8 cellular contexts compared by ENCODE assay signal in genomic region chr2:237072067-237072931, GRCh38. TPM values are rescaled to one million over a fixed set of nuclear protein-coding genes. Genes with fewer than 3 reads are reported as not detected.
A peak's percentile ranks its signal among the peaks of the same experiment; 100 is the strongest.
DNase-seq lines count a peak whose midpoint lies in the region; ATAC-seq, FAIRE-seq and TF ChIP-seq lines count a peak whose summit lies in the region.

No MANE protein-coding gene starts in this region.

- TF ChIP-seq EP300 in upper lobe of left lung (IDR thresholded peaks at IDR 0.05): no peak

- H3K27ac ChIP-seq in C4-2B (no peak overlapping the region; the same call in 1 of the 2 replicates), GM23338 (ENCODE audit: low read depth) (no peak overlapping the region), PC-9 (no peak overlapping the region), parathyroid adenoma (no peak overlapping the region), upper lobe of left lung (no peak overlapping the region)

- H4K20me1 ChIP-seq in GM23338 (replicated peaks; ENCODE audit: insufficient read depth) (no peaks in the 10 kb centered on the region), PC-9 (ENCODE audit: insufficient read depth) (no peaks in the 10 kb centered on the region)

- no peaks in the 10 kb centered on the region for H3K4me1 Mint-ChIP-seq in GM23338

- H3K4me2 ChIP-seq in GM23338 (no peak overlapping the region), PC-9 (no peak overlapping the region), parathyroid adenoma (ENCODE audit: low read length) (no peak overlapping the region)

- ATAC-seq in GM23338 (peak; percentile 92), upper lobe of left lung (ENCODE audit: low FRiP score in 2 of 2) (peak; percentile 79 to 88), GM18907 (IDR thresholded peaks at IDR 0.05; ENCODE audit: unreplicated experiment) (no peak)

- H3F3A ChIP-seq in GM23338 (replicated peaks; ENCODE audit: low read depth) (no peaks in the 10 kb centered on the region), PC-9 (ENCODE audit: insufficient read depth, low read depth) (peaks cover 16% of the 10 kb centered on the region; the same call in 1 of the 2 replicates)

- BruUV-seq in PC-9 (replicated peaks; lab: Mats Ljungman, UMichigan): no TSS peak

- H3K27me3 ChIP-seq in GM23338 (ENCODE audit: insufficient read depth) (no peaks in the 10 kb centered on the region), PC-9 (ENCODE audit: insufficient read depth, low read depth) (0 out of 2 replicates have a peak, but pooled peaks cover 8% of the 10 kb centered on the region), parathyroid adenoma (ENCODE audit: control insufficient read depth, insufficient read depth, low read length) (no peaks in the 10 kb centered on the region), upper lobe of left lung (no peaks in the 10 kb centered on the region)

- H2AFZ ChIP-seq in GM23338: no peak overlapping the region
- no peak overlapping the region for H2AFZ ChIP-seq in PC-9
- no peak overlapping the region for H2AFZ ChIP-seq in parathyroid adenoma

- H3K27ac Mint-ChIP-seq in GM23338: no peak overlapping the region

- no peaks in the 10 kb centered on the region for H3K79me2 ChIP-seq in GM23338 (replicated peaks; ENCODE audit: insufficient read depth)
- H3K79me2 ChIP-seq in PC-9 (ENCODE audit: low read depth): no peaks in the 10 kb centered on the region
- H3K79me2 ChIP-seq in parathyroid adenoma: no peaks in the 10 kb centered on the region

- no peak for FAIRE-seq in frontal cortex (lab: Jason Lieb, UNC)

- H3K9ac ChIP-seq in parathyroid adenoma: no peak overlapping the region

- H3K36me3 ChIP-seq in GM23338 (ENCODE audit: insufficient read depth) (no peaks in the 10 kb centered on the region), PC-9 (ENCODE audit: low read depth) (no peaks in the 10 kb centered on the region), parathyroid adenoma (ENCODE audit: control insufficient read depth, insufficient read depth, low read length) (no peaks in the 10 kb centered on the region), upper lobe of left lung (no peaks in the 10 kb centered on the region)

- H3K36me3 Mint-ChIP-seq in GM23338 (ENCODE audit: low read depth): 0 out of 3 replicates have a peak, but pooled peaks cover 3% of the 10 kb centered on the region

- no peak for TF ChIP-seq POLR2A in upper lobe of left lung (IDR thresholded peaks at IDR 0.05)

- no peaks in the 10 kb centered on the region for H3K27me3 Mint-ChIP-seq in GM23338 (ENCODE audit: insufficient read depth, low read depth, poor library complexity)

- peak; percentile 81 for DNase-seq in GM23338 (ENCODE audit: low spot score)
- DNase-seq in PC-9: peak; percentile 40 to 76
- peak; percentile 60 to 66 for DNase-seq in activated T-helper 1 cell treated with anti-CD3 and anti-CD28 coated beads, Interleukin-2, amount 50 U/mL, for 16 hours (ENCODE audit: low read depth in 1 of 2, low spot score in 1 of 2)
- peak; percentile 20 to 44 for DNase-seq in frontal cortex (ENCODE audit: low spot score in 2 of 2)
- peak in 1 of 2 donors; percentile 75 for DNase-seq in upper lobe of left lung

- H3K4me1 ChIP-seq in GM23338 (ENCODE audit: insufficient read depth) (no peaks in the 10 kb centered on the region), PC-9 (replicated peaks; ENCODE audit: insufficient read depth) (peaks cover 22% of the 10 kb centered on the region), parathyroid adenoma (no peaks in the 10 kb centered on the region), upper lobe of left lung (peaks cover 0 to 36% (median 23%) of the 10 kb centered on the region in 4 donors)

- no peaks in the 10 kb centered on the region; the same call in 2 of the 3 replicates for H3K9me3 Mint-ChIP-seq in GM23338

- intact Hi-C loops in PC-9 (cut with micrococcal nuclease; ENCODE audit: unreplicated experiment): loop anchor here (5.0 kb wide), 1 partner anchor 890 kb away; no protein-coding TSS in a partner anchor

- H3K4me3 ChIP-seq in GM23338: no peak overlapping the region
- no peak overlapping the region for H3K4me3 ChIP-seq in PC-9
- no peak overlapping the region for H3K4me3 ChIP-seq in parathyroid adenoma (ENCODE audit: low read depth, low read length)
- no peak overlapping the region for H3K4me3 ChIP-seq in upper lobe of left lung

- POLR2A ChIA-PET in PC-9 (lab: Charles Lee; ENCODE audit: unreplicated experiment): no interaction called here

- WGBS in upper lobe of left lung, 2 donors: 85 to 86% methylated on average over 24 of the region's 24 CpGs

- H3K4me3 Mint-ChIP-seq in GM23338: no peak overlapping the region

- TF ChIP-seq CTCF in C4-2B (conservative IDR thresholded peaks at IDR 0.05) (peak; percentile 94), GM23338 (conservative IDR thresholded peaks at IDR 0.05; ENCODE audit: low read depth in 2 of 2) (peak; percentile 96 to 97), PC-9 (conservative IDR thresholded peaks at IDR 0.05) (peak; percentile 100), parathyroid adenoma (IDR thresholded peaks at IDR 0.05) (peak; percentile 90), upper lobe of left lung (IDR thresholded peaks at IDR 0.05) (peak; percentile 84 to 94 (median 90))

- CTCF ChIA-PET in PC-9 (lab: Charles Lee): no interaction called here

- H3K9me2 ChIP-seq in GM23338 (ENCODE audit: insufficient read depth) (no peaks in the 10 kb centered on the region), PC-9 (ENCODE audit: insufficient read depth) (no peaks in the 10 kb centered on the region)

- H3K9me3 ChIP-seq in PC-9 (ENCODE audit: insufficient read depth, low read depth) (no peaks in the 10 kb centered on the region; the same call in 1 of the 2 replicates), parathyroid adenoma (ENCODE audit: control insufficient read depth, low read length) (no peaks in the 10 kb centered on the region), upper lobe of left lung (no peaks in the 10 kb centered on the region)

TF ChIP-seq in GM23338, 12 proteins besides CTCF, POLR2A, EP300 and RAD21 (continues in another document):
- TF ChIP-seq EZH2phosphoT487 (IDR thresholded peaks at IDR 0.05; ENCODE audit: unreplicated experiment): no peak
- TF ChIP-seq, protein P1, sequence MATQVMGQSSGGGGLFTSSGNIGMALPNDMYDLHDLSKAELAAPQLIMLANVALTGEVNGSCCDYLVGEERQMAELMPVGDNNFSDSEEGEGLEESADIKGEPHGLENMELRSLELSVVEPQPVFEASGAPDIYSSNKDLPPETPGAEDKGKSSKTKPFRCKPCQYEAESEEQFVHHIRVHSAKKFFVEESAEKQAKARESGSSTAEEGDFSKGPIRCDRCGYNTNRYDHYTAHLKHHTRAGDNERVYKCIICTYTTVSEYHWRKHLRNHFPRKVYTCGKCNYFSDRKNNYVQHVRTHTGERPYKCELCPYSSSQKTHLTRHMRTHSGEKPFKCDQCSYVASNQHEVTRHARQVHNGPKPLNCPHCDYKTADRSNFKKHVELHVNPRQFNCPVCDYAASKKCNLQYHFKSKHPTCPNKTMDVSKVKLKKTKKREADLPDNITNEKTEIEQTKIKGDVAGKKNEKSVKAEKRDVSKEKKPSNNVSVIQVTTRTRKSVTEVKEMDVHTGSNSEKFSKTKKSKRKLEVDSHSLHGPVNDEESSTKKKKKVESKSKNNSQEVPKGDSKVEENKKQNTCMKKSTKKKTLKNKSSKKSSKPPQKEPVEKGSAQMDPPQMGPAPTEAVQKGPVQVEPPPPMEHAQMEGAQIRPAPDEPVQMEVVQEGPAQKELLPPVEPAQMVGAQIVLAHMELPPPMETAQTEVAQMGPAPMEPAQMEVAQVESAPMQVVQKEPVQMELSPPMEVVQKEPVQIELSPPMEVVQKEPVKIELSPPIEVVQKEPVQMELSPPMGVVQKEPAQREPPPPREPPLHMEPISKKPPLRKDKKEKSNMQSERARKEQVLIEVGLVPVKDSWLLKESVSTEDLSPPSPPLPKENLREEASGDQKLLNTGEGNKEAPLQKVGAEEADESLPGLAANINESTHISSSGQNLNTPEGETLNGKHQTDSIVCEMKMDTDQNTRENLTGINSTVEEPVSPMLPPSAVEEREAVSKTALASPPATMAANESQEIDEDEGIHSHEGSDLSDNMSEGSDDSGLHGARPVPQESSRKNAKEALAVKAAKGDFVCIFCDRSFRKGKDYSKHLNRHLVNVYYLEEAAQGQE (IDR thresholded peaks at IDR 0.05; ENCODE audit: unreplicated experiment): no peak
- TF ChIP-seq STAT1 (IDR thresholded peaks at IDR 0.05; ENCODE audit: unreplicated experiment): no peak
- TF ChIP-seq JUNB (IDR thresholded peaks at IDR 0.05; ENCODE audit: unreplicated experiment): no peak
- TF ChIP-seq CREB1 (CRISPR knock-in tag; IDR thresholded peaks at IDR 0.05; ENCODE audit: low read depth): no peak
- TF ChIP-seq ETS1 (IDR thresholded peaks at IDR 0.05): no peak
- no peak for TF ChIP-seq NANOG (IDR thresholded peaks at IDR 0.05; ENCODE audit: borderline replicate concordance)
- no peak for TF ChIP-seq POLR2AphosphoS5 (IDR thresholded peaks at IDR 0.05; ENCODE audit: low read depth)

RNA-seq across cellular contexts. Expression of gene COPS8, which starts 13.4 kb away (rescaled TPM):
- total RNA-seq in GM23338 (2014; rRNA removed; shearing (Covaris generic)): 130 and 143 TPM in 2 replicates
- 105 and 120 TPM in 2 replicates for polyA plus RNA-seq in GM23338 (2016; fragmentation: Nextera tagmentation; extraction: Ambion mirVana)
- total RNA-seq in PC-9 (2021): 57.6 and 64.7 TPM in 2 replicates
- 148 TPM for total RNA-seq in frontal cortex
- 10 to 100 TPM; 24.1 to 48.3 (median 38.1) TPM for total RNA-seq in upper lobe of left lung
